In the genomic region with DNA sequence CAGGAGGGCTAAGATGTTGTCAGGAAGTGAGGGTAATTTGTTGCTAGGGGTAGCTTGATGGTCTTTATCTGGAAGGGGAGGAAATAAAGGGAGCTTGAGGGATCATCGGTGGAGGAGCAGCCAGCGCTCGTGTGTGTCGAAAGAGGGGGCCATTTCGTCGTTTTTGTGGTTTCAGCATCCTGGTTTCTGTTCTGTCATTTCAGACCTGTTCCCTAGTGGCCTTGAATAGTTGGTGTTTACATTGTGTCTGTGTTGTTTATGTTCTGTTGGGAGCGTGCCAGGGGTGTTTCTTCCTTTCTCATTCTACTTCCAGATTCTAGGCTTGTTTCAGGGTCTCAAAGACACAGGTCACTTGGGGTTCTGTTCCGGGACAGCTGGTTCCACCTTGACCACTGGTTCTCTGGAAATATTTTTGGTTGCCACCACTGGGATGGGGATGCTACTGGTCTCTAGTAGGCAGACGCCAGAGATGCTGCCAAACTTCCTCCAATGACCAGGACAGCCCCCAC, we compare ENCODE assay signal across 8 cellular contexts.
A peak's percentile ranks its signal among the peaks of the same experiment; 100 is the strongest.
DNase-seq lines count a peak whose midpoint lies in the region; ATAC-seq, FAIRE-seq and TF ChIP-seq lines count a peak whose summit lies in the region.

No MANE protein-coding gene starts in this region.

- ATAC-seq in activated CD4-positive, alpha-beta T cell treated with anti-CD3 and anti-CD28 coated beads for 36 hours: no peak
- ATAC-seq in SK-N-SH treated with all-trans-retinoic acid at 6 μM for 48 hours: no peak

- H3K27me3 Mint-ChIP-seq in activated CD4-positive, alpha-beta T cell treated with anti-CD3 and anti-CD28 coated beads for 36 hours: peaks cover 10% of the 10 kb centered on the region
- H3K27me3 Mint-ChIP-seq in activated CD4-positive, alpha-beta T cell treated with anti-CD3 and anti-CD28 coated beads, Interleukin-2, amount 10 ng/mL, durations not matched to agents 24 days and 14 days: no peaks in the 10 kb centered on the region

- no peaks in the 10 kb centered on the region for H3K36me3 Mint-ChIP-seq in activated CD4-positive, alpha-beta T cell treated with anti-CD3 and anti-CD28 coated beads for 36 hours (ENCODE audit: low read depth)
- no peaks in the 10 kb centered on the region for H3K36me3 Mint-ChIP-seq in activated CD4-positive, alpha-beta T cell treated with anti-CD3 and anti-CD28 coated beads, Interleukin-2, amount 10 ng/mL, durations not matched to agents 24 days and 14 days (ENCODE audit: low read depth)

- H3K27ac Mint-ChIP-seq in activated CD4-positive, alpha-beta T cell treated with anti-CD3 and anti-CD28 coated beads for 36 hours: no peak overlapping the region
- no peak overlapping the region for H3K27ac Mint-ChIP-seq in activated CD4-positive, alpha-beta T cell treated with anti-CD3 and anti-CD28 coated beads, Interleukin-2, amount 10 ng/mL, durations not matched to agents 24 days and 14 days

- peak overlapping the region; percentile 13 for H3K27ac ChIP-seq in VCaP

- TF ChIP-seq CTCF in VCaP (conservative IDR thresholded peaks at IDR 0.05): peak; percentile 74

- H3K4me3 Mint-ChIP-seq in activated CD4-positive, alpha-beta T cell treated with anti-CD3 and anti-CD28 coated beads for 36 hours: no peak overlapping the region
- no peak overlapping the region for H3K4me3 Mint-ChIP-seq in activated CD4-positive, alpha-beta T cell treated with anti-CD3 and anti-CD28 coated beads, Interleukin-2, amount 10 ng/mL, durations not matched to agents 24 days and 14 days

- peaks cover 11% of the 10 kb centered on the region for H3K9me3 Mint-ChIP-seq in activated CD4-positive, alpha-beta T cell treated with anti-CD3 and anti-CD28 coated beads for 36 hours (ENCODE audit: low read depth)
- peaks cover 8% of the 10 kb centered on the region for H3K9me3 Mint-ChIP-seq in activated CD4-positive, alpha-beta T cell treated with anti-CD3 and anti-CD28 coated beads, Interleukin-2, amount 10 ng/mL, durations not matched to agents 24 days and 14 days

- peaks cover 3% of the 10 kb centered on the region for H3K4me1 Mint-ChIP-seq in activated CD4-positive, alpha-beta T cell treated with anti-CD3 and anti-CD28 coated beads for 36 hours
- H3K4me1 Mint-ChIP-seq in activated CD4-positive, alpha-beta T cell treated with anti-CD3 and anti-CD28 coated beads, Interleukin-2, amount 10 ng/mL, durations not matched to agents 24 days and 14 days: peaks cover 3% of the 10 kb centered on the region

- CTCF ChIA-PET in activated CD4-positive, alpha-beta T cell treated with anti-CD3 and anti-CD28 coated beads for 36 hours (lab: Charles Lee): no interaction called here

- DNase-seq in activated CD4-positive, alpha-beta T cell treated with anti-CD3 and anti-CD28 coated beads for 36 hours: peak; percentile 10
- DNase-seq in activated CD4-positive, alpha-beta T cell treated with anti-CD3 and anti-CD28 coated beads, Interleukin-2, amount 10 ng/mL, durations not matched to agents 24 days and 14 days: no peak
- peak; percentile 20 for DNase-seq in Jurkat, Clone E6-1 (ENCODE audit: low read depth, low spot score)
- DNase-seq in medulla oblongata (ENCODE audit: extremely low spot score) (peak; percentile 81), HTR-8/SVneo (ENCODE audit: insufficient read length, low spot score) (no peak), NCI-H2227 (lab: John Stamatoyannopoulos, UW; ENCODE audit: unreplicated experiment) (no peak)

- no peak overlapping the region for H3K4me3 ChIP-seq in Jurkat, Clone E6-1 (ENCODE audit: low read length)

- POLR2A ChIA-PET in activated CD4-positive, alpha-beta T cell treated with anti-CD3 and anti-CD28 coated beads for 36 hours (lab: Charles Lee): interaction anchor here (0.6 kb wide), 1 partner anchor 10 kb away, joined by 4 read pairs; no protein-coding TSS in a partner anchor

- intact Hi-C loops in activated CD4-positive, alpha-beta T cell treated with anti-CD3 and anti-CD28 coated beads for 36 hours (cut with DNase I, micrococcal nuclease): no loop called here
- intact Hi-C loops in activated CD4-positive, alpha-beta T cell treated with anti-CD3 and anti-CD28 coated beads, Interleukin-2, amount 10 ng/mL, durations not matched to agents 24 days and 14 days (cut with micrococcal nuclease): no loop called here

- no peak for FAIRE-seq in HTR-8/SVneo (lab: Jason Lieb, UNC)

TF ChIP-seq in SK-N-SH treated with all-trans-retinoic acid at 6 μM for 48 hours, 23 proteins besides CTCF, POLR2A, EP300 and RAD21 (continues in another document):
- no peak for TF ChIP-seq ZFP3 (CRISPR knock-in tag; IDR thresholded peaks at IDR 0.05)
- no peak for TF ChIP-seq GLIS3 (CRISPR knock-in tag; IDR thresholded peaks at IDR 0.05)
- no peak for TF ChIP-seq BACH2 (CRISPR knock-in tag; IDR thresholded peaks at IDR 0.05; ENCODE audit: borderline replicate concordance)
- TF ChIP-seq CREB5 (CRISPR knock-in tag; IDR thresholded peaks at IDR 0.05; ENCODE audit: low read depth): no peak
- TF ChIP-seq, protein P1, sequence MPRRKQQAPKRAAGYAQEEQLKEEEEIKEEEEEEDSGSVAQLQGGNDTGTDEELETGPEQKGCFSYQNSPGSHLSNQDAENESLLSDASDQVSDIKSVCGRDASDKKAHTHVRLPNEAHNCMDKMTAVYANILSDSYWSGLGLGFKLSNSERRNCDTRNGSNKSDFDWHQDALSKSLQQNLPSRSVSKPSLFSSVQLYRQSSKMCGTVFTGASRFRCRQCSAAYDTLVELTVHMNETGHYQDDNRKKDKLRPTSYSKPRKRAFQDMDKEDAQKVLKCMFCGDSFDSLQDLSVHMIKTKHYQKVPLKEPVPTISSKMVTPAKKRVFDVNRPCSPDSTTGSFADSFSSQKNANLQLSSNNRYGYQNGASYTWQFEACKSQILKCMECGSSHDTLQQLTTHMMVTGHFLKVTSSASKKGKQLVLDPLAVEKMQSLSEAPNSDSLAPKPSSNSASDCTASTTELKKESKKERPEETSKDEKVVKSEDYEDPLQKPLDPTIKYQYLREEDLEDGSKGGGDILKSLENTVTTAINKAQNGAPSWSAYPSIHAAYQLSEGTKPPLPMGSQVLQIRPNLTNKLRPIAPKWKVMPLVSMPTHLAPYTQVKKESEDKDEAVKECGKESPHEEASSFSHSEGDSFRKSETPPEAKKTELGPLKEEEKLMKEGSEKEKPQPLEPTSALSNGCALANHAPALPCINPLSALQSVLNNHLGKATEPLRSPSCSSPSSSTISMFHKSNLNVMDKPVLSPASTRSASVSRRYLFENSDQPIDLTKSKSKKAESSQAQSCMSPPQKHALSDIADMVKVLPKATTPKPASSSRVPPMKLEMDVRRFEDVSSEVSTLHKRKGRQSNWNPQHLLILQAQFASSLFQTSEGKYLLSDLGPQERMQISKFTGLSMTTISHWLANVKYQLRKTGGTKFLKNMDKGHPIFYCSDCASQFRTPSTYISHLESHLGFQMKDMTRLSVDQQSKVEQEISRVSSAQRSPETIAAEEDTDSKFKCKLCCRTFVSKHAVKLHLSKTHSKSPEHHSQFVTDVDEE (CRISPR knock-in tag; IDR thresholded peaks at IDR 0.05): no peak
- TF ChIP-seq, protein P2, sequence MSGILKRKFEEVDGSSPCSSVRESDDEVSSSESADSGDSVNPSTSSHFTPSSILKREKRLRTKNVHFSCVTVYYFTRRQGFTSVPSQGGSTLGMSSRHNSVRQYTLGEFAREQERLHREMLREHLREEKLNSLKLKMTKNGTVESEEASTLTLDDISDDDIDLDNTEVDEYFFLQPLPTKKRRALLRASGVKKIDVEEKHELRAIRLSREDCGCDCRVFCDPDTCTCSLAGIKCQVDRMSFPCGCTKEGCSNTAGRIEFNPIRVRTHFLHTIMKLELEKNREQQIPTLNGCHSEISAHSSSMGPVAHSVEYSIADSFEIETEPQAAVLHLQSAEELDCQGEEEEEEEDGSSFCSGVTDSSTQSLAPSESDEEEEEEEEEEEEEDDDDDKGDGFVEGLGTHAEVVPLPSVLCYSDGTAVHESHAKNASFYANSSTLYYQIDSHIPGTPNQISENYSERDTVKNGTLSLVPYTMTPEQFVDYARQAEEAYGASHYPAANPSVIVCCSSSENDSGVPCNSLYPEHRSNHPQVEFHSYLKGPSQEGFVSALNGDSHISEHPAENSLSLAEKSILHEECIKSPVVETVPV (CRISPR knock-in tag; IDR thresholded peaks at IDR 0.05): no peak
- TF ChIP-seq ZFP30 (CRISPR knock-in tag; IDR thresholded peaks at IDR 0.05): no peak
- no peak for TF ChIP-seq TCF4 (CRISPR knock-in tag; IDR thresholded peaks at IDR 0.05; ENCODE audit: borderline replicate concordance)
- no peak for TF ChIP-seq CSDC2 (CRISPR knock-in tag; IDR thresholded peaks at IDR 0.05)
- TF ChIP-seq ZC3H10 (CRISPR knock-in tag; IDR thresholded peaks at IDR 0.05): no peak
- TF ChIP-seq, protein P3, sequence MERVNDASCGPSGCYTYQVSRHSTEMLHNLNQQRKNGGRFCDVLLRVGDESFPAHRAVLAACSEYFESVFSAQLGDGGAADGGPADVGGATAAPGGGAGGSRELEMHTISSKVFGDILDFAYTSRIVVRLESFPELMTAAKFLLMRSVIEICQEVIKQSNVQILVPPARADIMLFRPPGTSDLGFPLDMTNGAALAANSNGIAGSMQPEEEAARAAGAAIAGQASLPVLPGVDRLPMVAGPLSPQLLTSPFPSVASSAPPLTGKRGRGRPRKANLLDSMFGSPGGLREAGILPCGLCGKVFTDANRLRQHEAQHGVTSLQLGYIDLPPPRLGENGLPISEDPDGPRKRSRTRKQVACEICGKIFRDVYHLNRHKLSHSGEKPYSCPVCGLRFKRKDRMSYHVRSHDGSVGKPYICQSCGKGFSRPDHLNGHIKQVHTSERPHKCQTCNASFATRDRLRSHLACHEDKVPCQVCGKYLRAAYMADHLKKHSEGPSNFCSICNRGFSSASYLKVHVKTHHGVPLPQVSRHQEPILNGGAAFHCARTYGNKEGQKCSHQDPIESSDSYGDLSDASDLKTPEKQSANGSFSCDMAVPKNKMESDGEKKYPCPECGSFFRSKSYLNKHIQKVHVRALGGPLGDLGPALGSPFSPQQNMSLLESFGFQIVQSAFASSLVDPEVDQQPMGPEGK (CRISPR knock-in tag; IDR thresholded peaks at IDR 0.05; ENCODE audit: borderline replicate concordance): no peak
- TF ChIP-seq ARNTL (CRISPR knock-in tag; IDR thresholded peaks at IDR 0.05; ENCODE audit: borderline replicate concordance, low read depth): no peak
- no peak for TF ChIP-seq ZNF565 (CRISPR knock-in tag; conservative IDR thresholded peaks at IDR 0.05; ENCODE audit: low read depth)
- TF ChIP-seq SNAI2 (CRISPR knock-in tag; IDR thresholded peaks at IDR 0.05): no peak

Comparison
In these comparisons a context has a peak if more than half of its experiments do, and no peak if none do; other contexts are left out.
1. DNase-seq: peak in activated CD4-positive, alpha-beta T cell treated with anti-CD3 and anti-CD28 coated beads for 36 hours (single experiment), Jurkat, Clone E6-1 (single experiment) and medulla oblongata (single experiment); none in activated CD4-positive, alpha-beta T cell treated with anti-CD3 and anti-CD28 coated beads, Interleukin-2, amount 10 ng/mL, durations not matched to agents 24 days and 14 days (single experiment), HTR-8/SVneo (single experiment) and NCI-H2227 (single experiment).